In the genomic region with DNA sequence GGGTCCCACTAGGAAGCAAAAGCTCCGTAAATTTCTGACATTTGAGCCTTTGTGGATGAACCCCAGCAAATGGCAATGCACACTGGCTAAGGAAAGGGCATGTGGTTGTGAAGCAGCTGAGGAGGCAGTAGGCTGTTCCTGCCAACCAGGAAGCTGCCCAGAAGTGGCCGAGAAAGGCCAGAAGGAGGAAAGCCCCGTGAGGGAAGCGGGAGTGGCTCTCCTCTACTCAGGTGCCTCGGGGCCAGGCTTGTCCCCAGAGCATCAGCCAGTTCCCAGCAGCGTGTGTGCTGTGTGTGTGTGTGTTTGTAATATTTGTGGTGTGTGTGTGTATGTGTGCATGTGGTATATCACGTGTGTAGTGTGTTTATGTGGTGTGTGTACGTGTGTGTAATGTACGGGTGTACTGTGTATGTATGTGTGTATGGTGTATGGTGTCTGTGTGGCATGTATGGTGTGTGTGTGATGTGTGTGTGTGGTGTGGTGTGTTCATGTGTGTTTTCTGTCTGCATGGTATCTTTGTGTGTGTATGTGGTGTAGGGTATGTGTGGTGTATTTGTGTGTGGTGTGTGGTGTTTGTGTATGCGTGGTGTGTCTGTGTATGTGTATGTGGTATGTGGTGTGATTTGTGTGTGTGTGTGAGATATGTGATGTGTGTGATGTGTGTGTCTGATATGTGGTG, we compare ENCODE assay signal across 16 cellular contexts.
A peak's percentile ranks its signal among the peaks of the same experiment; 100 is the strongest.
DNase-seq lines count a peak whose midpoint lies in the region; ATAC-seq and TF ChIP-seq lines count a peak whose summit lies in the region.
"Had no signal": no experiment of that assay in that cellular context is flagged by ENCODE, and none has a peak within 500 bp of the region (broad histone marks: within the 10 kb centered on the region; RNA-seq: fewer than 3 reads in every experiment).

No MANE protein-coding gene starts in this region.

- no peak overlapping the region for H3K23ac ChIP-seq in neuronal stem cell (ENCODE audit: low read depth, low read length, poor library complexity)

- H2AFZ ChIP-seq in neuronal stem cell (ENCODE audit: low read length) = no peak overlapping the region
- H2AFZ ChIP-seq: GM23248 had no signal

- H3K27ac Mint-ChIP-seq in Calu3 (ENCODE audit: unreplicated experiment) (no peak overlapping the region), type B pancreatic cell (no peak overlapping the region)
- H3K27ac Mint-ChIP-seq: B cell; CD4-positive, alpha-beta T cell had no signal

- no peak overlapping the region for H2BK15ac ChIP-seq in neuronal stem cell (ENCODE audit: low read length)

- no peak overlapping the region for H3K18ac ChIP-seq in neuronal stem cell (ENCODE audit: low read length)

- H3K4me3 Mint-ChIP-seq in Calu3 (ENCODE audit: low read depth, unreplicated experiment) = no peak overlapping the region
- H3K4me3 Mint-ChIP-seq in type B pancreatic cell = no peak overlapping the region
- H3K4me3 Mint-ChIP-seq: B cell; CD4-positive, alpha-beta T cell had no signal

- H3K36me3 Mint-ChIP-seq in Calu3 (ENCODE audit: insufficient read depth, unreplicated experiment) (no peaks in the 10 kb centered on the region), type B pancreatic cell (no peaks in the 10 kb centered on the region)

- H2BK12ac ChIP-seq in neuronal stem cell (ENCODE audit: low read length) = no peak overlapping the region

- BruUV-seq in Calu3 (replicated peaks; lab: Mats Ljungman, UMichigan) = no TSS peak

- no peak overlapping the region for H2BK5ac ChIP-seq in neuronal stem cell (ENCODE audit: low read length)

- H3K4me1 Mint-ChIP-seq in Calu3 (ENCODE audit: low read depth, unreplicated experiment) (no peaks in the 10 kb centered on the region), type B pancreatic cell (ENCODE audit: unreplicated experiment) (peaks cover 4% of the 10 kb centered on the region)
- H3K4me1 Mint-ChIP-seq: B cell had no signal

- H4K91ac ChIP-seq in neuronal stem cell (ENCODE audit: low read depth, low read length, poor library complexity) = no peak overlapping the region

- TF ChIP-seq CTCF in Calu3 (IDR thresholded peaks at IDR 0.05; ENCODE audit: unreplicated experiment) (no peak), epithelial cell of esophagus (IDR thresholded peaks at IDR 0.05; ENCODE audit: insufficient read depth, low read depth, low read length, missing control alignments) (no peak), type B pancreatic cell (conservative IDR thresholded peaks at IDR 0.05) (no peak)

- no peak overlapping the region for H2BK120ac ChIP-seq in neuronal stem cell (ENCODE audit: low read depth, low read length)

- peaks cover 0 to 3% of the 10 kb centered on the region in 2 donors for H3K9me3 ChIP-seq in neuronal stem cell (replicated peaks in 1 of 2; ENCODE audit: control insufficient read depth in 2 of 2, insufficient read depth in 1 of 2, low read depth in 1 of 2, low read length in 2 of 2)

- intact Hi-C loops in Calu3 (cut with micrococcal nuclease; ENCODE audit: unreplicated experiment) (no loop called here), posterior vena cava (cut with DNase I) (no loop called here)

- WGBS in neuronal stem cell (ENCODE audit: extremely low coverage in 2 of 2, insufficient read length in 2 of 2, insufficient replicate concordance in 1 of 2), 2 donors = 100% methylated on average over 1 to 4 of the region's 10 CpGs

- no peaks in the 10 kb centered on the region for H3K4me1 ChIP-seq in neuronal stem cell (ENCODE audit: control insufficient read depth in 2 of 2, insufficient read depth in 1 of 2, low read depth in 1 of 2, low read length in 2 of 2)

- H3K79me1 ChIP-seq in neuronal stem cell (ENCODE audit: low read depth, low read length) = no peaks in the 10 kb centered on the region

- no peak overlapping the region for H3K27ac ChIP-seq in neuronal stem cell (replicated peaks; ENCODE audit: low read length)
- H3K27ac ChIP-seq: GM23248 had no signal

- H3K4me3 ChIP-seq in epithelial cell of esophagus (ENCODE audit: low read length) (no peak overlapping the region), neuronal stem cell (ENCODE audit: low read length in 2 of 2) (peak overlapping the region in 1 of 2 donors; percentile 71)
- H3K4me3 ChIP-seq: GM23248, K562 had no signal

- peaks cover 0 to 4% (median 2%) of the 10 kb centered on the region in 3 experiments for H3K27me3 ChIP-seq in neuronal stem cell (ENCODE audit: control insufficient read depth in 3 of 3, insufficient read depth in 3 of 3, low read depth in 1 of 3, low read length in 3 of 3)

- ATAC-seq in HG03469 (IDR thresholded peaks at IDR 0.05; ENCODE audit: unreplicated experiment) = no peak
- ATAC-seq: K562 had no signal

- H3K9ac ChIP-seq in neuronal stem cell (ENCODE audit: low read depth, low read length, poor library complexity) = peak overlapping the region; percentile 17
- H3K9ac ChIP-seq: GM23248 had no signal

- no peak overlapping the region for H3K4me2 ChIP-seq in neuronal stem cell (ENCODE audit: insufficient read depth, low read length, poor library complexity, severe bottlenecking)

- CTCF ChIA-PET in Calu3 (lab: Charles Lee) (interaction anchor here (0.6 kb wide), 1 partner anchor 334 kb away, joined by 3 read pairs; no protein-coding TSS in a partner anchor), HEK293T (lab: Yijun Ruan, JAX) (no interaction called here)

- POLR2A ChIA-PET in HEK293T (lab: Yijun Ruan, JAX) = interaction anchor here (0.6 kb wide), 1 partner anchor 27 kb away, joined by 3 read pairs; no protein-coding TSS in a partner anchor

- no peaks in the 10 kb centered on the region for H3K9me3 Mint-ChIP-seq in Calu3 (ENCODE audit: low read depth, unreplicated experiment)
- no peaks in the 10 kb centered on the region for H3K9me3 Mint-ChIP-seq in type B pancreatic cell
- H3K9me3 Mint-ChIP-seq: CD4-positive, alpha-beta T cell had no signal

- no peak overlapping the region for H4K8ac ChIP-seq in neuronal stem cell (ENCODE audit: low read depth, low read length)

- H3K4ac ChIP-seq in neuronal stem cell (ENCODE audit: low read length) = no peak overlapping the region

- no peak overlapping the region for H3K14ac ChIP-seq in neuronal stem cell (ENCODE audit: low read length)

- H3K36me3 ChIP-seq in neuronal stem cell (replicated peaks in 1 of 2; ENCODE audit: control insufficient read depth in 2 of 2, insufficient read depth in 2 of 2, low read length in 2 of 2) = no peaks in the 10 kb centered on the region

- peak; percentile 13 for DNase-seq in Calu3
- no peak for DNase-seq in HEK293T (ENCODE audit: extremely low spot score)
- DNase-seq in epithelial cell of esophagus (ENCODE audit: low read depth) = peak; percentile 30
- DNase-seq in neuronal stem cell (ENCODE audit: low spot score) = no peak
- no peak for DNase-seq in posterior vena cava (ENCODE audit: low spot score)
- no peak for DNase-seq in hippocampal formation (lab: John Stamatoyannopoulos, UW)
- no peak for DNase-seq in type B pancreatic cell (ENCODE audit: extremely low spot score, unreplicated experiment)
- DNase-seq: C1 segment of cervical spinal cord; CD4-positive, alpha-beta T cell; DMS153; GF-D8; GM23248; H7 had no signal

- H3K27me3 Mint-ChIP-seq in Calu3 (ENCODE audit: unreplicated experiment) = peaks cover 39% of the 10 kb centered on the region
- H3K27me3 Mint-ChIP-seq in type B pancreatic cell = peaks cover 5% of the 10 kb centered on the region

- H2AK5ac ChIP-seq in neuronal stem cell (ENCODE audit: low read depth, low read length) = no peak overlapping the region

TF ChIP-seq in HEK293T, 16 proteins besides CTCF, POLR2A, EP300 and RAD21:
- TF ChIP-seq ELF4 (IDR thresholded peaks at IDR 0.05) (no peak), CTBP1 (IDR thresholded peaks at IDR 0.05; ENCODE audit: borderline replicate concordance) (0 out of 2 replicates have a peak, but pooled peaks have one; percentile 24)

Comparison
In these comparisons a context has a peak if more than half of its experiments do, and no peak if none do; other contexts are left out.
1. DNase-seq: peak in Calu3 (single experiment) and epithelial cell of esophagus (single experiment); none in HEK293T (single experiment), neuronal stem cell (single experiment), posterior vena cava (single experiment), hippocampal formation (0 of 2) and type B pancreatic cell (single experiment).